In the genomic region with DNA sequence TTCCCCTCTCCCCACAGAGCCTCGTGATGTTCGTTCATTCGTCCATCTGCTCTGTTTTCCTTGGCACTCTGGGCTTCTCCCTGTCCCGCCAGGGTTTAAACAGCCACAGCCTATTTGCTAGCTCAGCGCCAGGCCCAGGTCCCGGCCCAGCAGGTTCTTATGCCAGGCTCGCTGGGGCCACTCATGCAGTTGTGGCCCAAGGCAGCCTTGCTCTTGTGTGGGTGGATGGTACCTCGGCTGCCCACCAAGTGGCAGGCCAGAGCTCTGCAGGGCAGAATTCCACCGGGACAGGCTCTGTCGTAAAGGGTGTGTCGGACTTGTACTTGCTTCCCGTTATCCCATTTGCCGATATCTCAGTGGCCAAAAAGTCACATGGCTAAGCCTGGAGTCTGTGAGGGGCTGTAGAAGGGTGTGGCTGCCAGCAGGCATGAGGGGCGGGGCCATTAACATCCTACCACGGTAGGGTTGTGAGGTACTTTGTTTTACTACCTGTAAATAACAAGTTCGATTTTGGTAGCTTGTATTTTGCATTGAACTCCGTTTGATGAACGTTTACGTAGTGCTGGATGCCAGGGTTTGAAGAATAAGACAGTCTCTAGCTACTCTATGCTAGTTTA, we compare ENCODE assay signal across 8 cellular contexts. TPM values are rescaled to one million over a fixed set of nuclear protein-coding genes. Genes with fewer than 3 reads are reported as not detected.
DNase-seq lines count a peak whose midpoint lies in the region; TF ChIP-seq lines count a peak whose summit lies in the region.

No MANE protein-coding gene starts in this region.

- peak; percentile 7 for DNase-seq in ELR (ENCODE audit: low read depth)
- peak; percentile 46 for DNase-seq in choroid plexus epithelial cell (ENCODE audit: low read depth)
- DNase-seq in lung microvascular endothelial cell (ENCODE audit: low read depth in 2 of 2), result peak; percentile 86 to 89
- peak; percentile 37 to 47 for DNase-seq in uterus
- no peak for DNase-seq in stimulated activated CD4-positive, alpha-beta T cell treated with anti-CD3 and anti-CD28 coated beads, Interleukin-2, amount 100 ng/mL, for 48 hours
- no peak for DNase-seq in NCI-H526 treated with DMSO at 0.1 percent for 48 hours (lab: John Stamatoyannopoulos, UW)
- no peak for DNase-seq in progenitor cell of endocrine pancreas (ENCODE audit: low spot score, unreplicated experiment)

- intact Hi-C loops in uterus (cut with DNase I; ENCODE audit: low total_unique reads), result no loop called here

- H3K9ac ChIP-seq in OCI-LY3 (ENCODE audit: low read length), result peak overlapping the region; percentile 41

- peaks cover 26% of the 10 kb centered on the region for H3K4me1 Mint-ChIP-seq in progenitor cell of endocrine pancreas (ENCODE audit: low read depth)

- peak; percentile 18 for TF ChIP-seq CTCF in OCI-LY3 (IDR thresholded peaks at IDR 0.05; ENCODE audit: low read depth, low read length)
- peak; percentile 38 for TF ChIP-seq CTCF in choroid plexus epithelial cell (conservative IDR thresholded peaks at IDR 0.05; ENCODE audit: low read depth, low read length)
- peak in 3 of 4 experiments; percentile 21 to 48 (median 36) for TF ChIP-seq CTCF in uterus (IDR thresholded peaks at IDR 0.05)
- TF ChIP-seq CTCF in progenitor cell of endocrine pancreas (IDR thresholded peaks at IDR 0.05; ENCODE audit: unreplicated experiment), result no peak

- H3K4me1 ChIP-seq in OCI-LY3 (ENCODE audit: low read length) (peaks cover 78% of the 10 kb centered on the region), uterus (no peaks in the 10 kb centered on the region)

- H3K36me3 Mint-ChIP-seq in progenitor cell of endocrine pancreas (ENCODE audit: insufficient read depth), result peaks cover 1% of the 10 kb centered on the region

- no peaks in the 10 kb centered on the region for H3K9me3 ChIP-seq in OCI-LY3 (ENCODE audit: insufficient read depth, low read length)
- H3K9me3 ChIP-seq in uterus, result no peaks in the 10 kb centered on the region

- H3K4me3 Mint-ChIP-seq in progenitor cell of endocrine pancreas (ENCODE audit: low read depth), result no peak overlapping the region

- peaks cover 27% of the 10 kb centered on the region for H4K20me1 ChIP-seq in OCI-LY3 (ENCODE audit: insufficient read depth, low read length)

- H3K27ac ChIP-seq in OCI-LY3 (ENCODE audit: low read length) (peak overlapping the region; percentile 82), uterus (peak overlapping the region; percentile 82 to 86)

- no peak for TF ChIP-seq POLR2A in uterus (IDR thresholded peaks at IDR 0.05)

- no peaks in the 10 kb centered on the region for H3K27me3 ChIP-seq in OCI-LY3 (ENCODE audit: low read depth, low read length)
- H3K27me3 ChIP-seq in uterus, result no peaks in the 10 kb centered on the region

- H3K4me3 ChIP-seq in OCI-LY3 (ENCODE audit: low read length) (peak overlapping the region; percentile 64), choroid plexus epithelial cell (ENCODE audit: low read depth, low read length) (no peak overlapping the region), uterus (no peak overlapping the region)

- peaks cover 98% of the 10 kb centered on the region for H3K79me2 ChIP-seq in OCI-LY3 (ENCODE audit: low read length)

- H3K4me2 ChIP-seq in OCI-LY3 (ENCODE audit: low read length), result peak overlapping the region; percentile 75

- no peaks in the 10 kb centered on the region for H3K27me3 Mint-ChIP-seq in progenitor cell of endocrine pancreas

- no peak overlapping the region for H2AFZ ChIP-seq in OCI-LY3 (ENCODE audit: low read depth, low read length)

- no peak overlapping the region for H3K27ac Mint-ChIP-seq in progenitor cell of endocrine pancreas

- H3K9me3 Mint-ChIP-seq in progenitor cell of endocrine pancreas (ENCODE audit: low read depth), result no peaks in the 10 kb centered on the region

- H3K36me3 ChIP-seq in OCI-LY3 (replicated peaks; ENCODE audit: low read depth, low read length) (peaks cover 34% of the 10 kb centered on the region), uterus (no peaks in the 10 kb centered on the region)

RNA-seq across cellular contexts. Expression of gene FAM118A, which starts 7.9 kb away (rescaled TPM):
- 9.2 and 21.0 TPM in 2 replicates for total RNA-seq in lung microvascular endothelial cell
- total RNA-seq in uterus, result 10 to 100 TPM; 16.5 to 97.9 (median 46.7) TPM
- total RNA-seq in progenitor cell of endocrine pancreas, result 122 and 131 TPM in 2 replicates

RNA-seq across cellular contexts. Expression of gene UPK3A, which starts 32.9 kb away (rescaled TPM):
- total RNA-seq in lung microvascular endothelial cell (not detected in 2 replicates), uterus (not detected), progenitor cell of endocrine pancreas (0.57 and 1.9 TPM in 2 replicates)

Comparison
In these comparisons a context has a peak if more than half of its experiments do, and no peak if none do; other contexts are left out.
1. DNase-seq: peak in ELR (single experiment), choroid plexus epithelial cell (single experiment), lung microvascular endothelial cell (2 of 2) and uterus (2 of 2); none in stimulated activated CD4-positive, alpha-beta T cell treated with anti-CD3 and anti-CD28 coated beads, Interleukin-2, amount 100 ng/mL, for 48 hours (0 of 2), NCI-H526 treated with DMSO at 0.1 percent for 48 hours (single experiment) and progenitor cell of endocrine pancreas (single experiment).